18 cellular contexts compared by ENCODE assay signal in the genomic region with DNA sequence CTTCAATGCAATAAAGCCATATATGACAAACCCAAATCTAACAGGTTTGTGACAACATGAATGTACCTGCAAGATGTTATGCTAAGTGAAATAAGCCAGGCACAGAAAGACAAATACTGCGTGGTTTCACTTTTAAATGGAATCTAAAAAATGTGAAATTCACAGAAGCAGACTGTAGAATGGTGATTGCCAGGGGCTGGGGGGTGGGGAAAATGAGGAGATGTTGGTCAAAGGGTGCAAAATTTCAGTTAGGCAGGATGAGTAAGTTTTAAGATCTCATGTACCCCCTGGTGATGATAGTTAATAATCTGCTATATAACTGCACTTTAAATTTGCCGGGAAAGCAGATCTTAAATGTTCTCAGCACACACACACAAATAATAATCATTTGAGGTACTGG.
"Had no signal": no experiment of that assay in that cellular context is flagged by ENCODE, and none has a peak within 500 bp of the region (broad histone marks: within the 10 kb centered on the region; RNA-seq: fewer than 3 reads in every experiment).

No MANE protein-coding gene starts in this region.

- H3K9me3 ChIP-seq: transverse colon had no signal

- H3K36me3 ChIP-seq: cardiac muscle cell, right atrium auricular region, transverse colon had no signal

- H3K4me3 ChIP-seq: cardiac muscle cell, dorsolateral prefrontal cortex, right atrium auricular region, skin epidermis, transverse colon had no signal

- H3K27me3 ChIP-seq: cardiac muscle cell, dorsolateral prefrontal cortex, right atrium auricular region, transverse colon had no signal

- DNase-seq: activated CD4-positive, alpha-beta T cell treated with anti-CD3 and anti-CD28 coated beads, Interleukin-2, amount 10 ng/mL, durations not matched to agents 24 days and 14 days; activated CD4-positive, CD25-positive, alpha-beta regulatory T cell; activated CD8-positive, alpha-beta memory T cell treated with anti-CD3 and anti-CD28 coated beads, Interleukin-2, amount 50 U/mL, for 4 hours; activated CD8-positive, alpha-beta T cell treated with anti-CD3 and anti-CD28 coated beads, Interleukin-2, amount 10 ng/mL, durations not matched to agents 7 days and 5 days; activated naive CD8-positive, alpha-beta T cell treated with anti-CD3 and anti-CD28 coated beads, Interleukin-2, amount 10 ng/mL, durations not matched to agents 7 days and 5 days; aorta; dorsolateral prefrontal cortex; endodermal cell; hippocampal formation; nucleus accumbens; stimulated activated CD4-positive, alpha-beta T cell treated with anti-CD3 and anti-CD28 coated beads, Interleukin-15, amount 100 ng/mL, for 24 hours; stimulated activated CD4-positive, alpha-beta T cell treated with anti-CD3 and anti-CD28 coated beads, Interleukin-4, amount 100 ng/mL, for 1 hour; stimulated activated naive CD4-positive, alpha-beta T cell treated with Interleukin-2 at 50 U/mL for 16 hours; substantia nigra; transverse colon had no signal

- H3K4me1 ChIP-seq: right atrium auricular region, transverse colon had no signal

- H3K27ac ChIP-seq: cardiac muscle cell, dorsolateral prefrontal cortex, right atrium auricular region, skin epidermis, transverse colon had no signal
